15 cellular contexts compared by ENCODE assay signal in the genomic region with DNA sequence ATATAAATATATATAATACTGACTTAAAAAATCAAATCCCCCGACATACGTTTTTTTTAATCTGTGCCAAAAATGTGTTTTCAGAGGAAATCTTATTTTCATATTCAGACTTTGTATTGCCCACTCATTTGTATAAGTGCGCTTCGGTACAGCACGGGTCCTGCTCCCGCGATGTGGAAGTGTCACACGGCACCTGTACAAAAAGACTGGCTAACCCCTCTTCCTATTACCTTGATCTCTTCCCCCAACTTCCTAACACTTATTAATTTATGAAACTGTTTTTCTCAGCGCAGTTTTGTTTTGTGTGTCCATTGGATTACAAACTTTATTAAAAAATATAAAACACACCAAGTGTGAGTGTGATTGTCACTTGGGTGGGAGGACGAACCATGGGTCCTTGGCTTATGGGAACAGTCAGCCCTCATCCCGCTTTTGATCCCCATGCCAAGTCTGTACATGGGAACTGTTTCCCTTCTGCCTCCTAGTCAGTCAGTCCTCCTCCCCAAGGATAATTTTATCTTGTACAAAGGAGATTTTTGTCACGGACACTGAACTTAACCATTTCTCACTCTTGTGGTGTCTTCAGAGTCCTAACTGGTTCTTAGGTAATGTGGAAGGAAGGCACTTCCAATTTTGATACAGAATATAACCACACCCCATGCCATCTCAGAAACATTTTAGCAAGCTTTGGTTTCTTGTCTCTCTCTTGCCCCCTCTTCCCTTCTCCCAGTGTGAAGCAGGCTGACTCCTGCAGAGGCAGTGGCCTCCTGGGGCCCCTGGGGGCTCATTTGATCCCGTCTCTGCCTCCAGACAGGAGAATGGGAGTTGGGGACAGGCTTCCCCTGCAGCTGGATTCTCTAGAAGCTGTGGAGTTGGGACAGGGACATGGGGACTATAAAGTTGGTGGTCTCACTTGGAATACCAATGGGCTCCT. TPM values are rescaled to one million over a fixed set of nuclear protein-coding genes. Genes with fewer than 3 reads are reported as not detected.
DNase-seq lines count a peak whose midpoint lies in the region; ATAC-seq and TF ChIP-seq lines count a peak whose summit lies in the region.
"Had no signal": no experiment of that assay in that cellular context is flagged by ENCODE, and none has a peak within 500 bp of the region (broad histone marks: within the 10 kb centered on the region; RNA-seq: fewer than 3 reads in every experiment).

No MANE protein-coding gene starts in this region.

- DNase-seq in activated naive CD4-positive, alpha-beta T cell treated with anti-CD3 and anti-CD28 coated beads, Interleukin-2, amount 50 U/mL, for 16 hours: no peak
- no peak for DNase-seq in activated naive CD4-positive, alpha-beta T cell treated with anti-CD3 and anti-CD28 coated beads, Interleukin-2, amount 50 U/mL, for 72 hours (ENCODE audit: low spot score in 2 of 2)
- DNase-seq in islet precursor cell (peak; percentile 44), tibial artery (no peak), colonic mucosa (no peak), cerebellum (ENCODE audit: low spot score) (no peak)
- DNase-seq: activated CD4-positive, alpha-beta memory T cell treated with anti-CD3 and anti-CD28 coated beads for 36 hours; activated effector memory CD4-positive, alpha-beta T cell treated with Interleukin-2 at 50 U/mL for 16 hours; KG1; NCI-H2081; stimulated activated naive CD4-positive, alpha-beta T cell treated with Interleukin-2 at 50 U/mL for 16 hours had no signal

- intact Hi-C loops in tibial artery (cut with DNase I; ENCODE audit: low total_unique reads) (loop anchor here (10.0 kb wide), 1 partner anchor 46 kb away; no protein-coding TSS in a partner anchor), colonic mucosa (cut with DNase I) (no loop called here)

- H3K27me3 Mint-ChIP-seq in activated naive CD4-positive, alpha-beta T cell treated with anti-CD3 and anti-CD28 coated beads, Interleukin-2, amount 50 U/mL, for 24 hours: no peaks in the 10 kb centered on the region
- H3K27me3 Mint-ChIP-seq: activated CD4-positive, alpha-beta memory T cell treated with anti-CD3 and anti-CD28 coated beads for 36 hours had no signal

- H3K9me3 Mint-ChIP-seq in activated naive CD4-positive, alpha-beta T cell treated with anti-CD3 and anti-CD28 coated beads, Interleukin-2, amount 50 U/mL, for 24 hours: no peaks in the 10 kb centered on the region
- H3K9me3 Mint-ChIP-seq in activated naive CD4-positive, alpha-beta T cell treated with anti-CD3 and anti-CD28 coated beads, Interleukin-2, amount 50 U/mL, for 72 hours: no peaks in the 10 kb centered on the region
- H3K9me3 Mint-ChIP-seq: activated CD4-positive, alpha-beta memory T cell treated with anti-CD3 and anti-CD28 coated beads for 36 hours; GM23338 had no signal

- H3K27ac ChIP-seq in tibial artery (peak overlapping the region; percentile 24 to 40), colonic mucosa (no peak overlapping the region)

- peaks cover 4% of the 10 kb centered on the region for H3K4me1 Mint-ChIP-seq in activated naive CD4-positive, alpha-beta T cell treated with anti-CD3 and anti-CD28 coated beads, Interleukin-2, amount 50 U/mL, for 24 hours

- H3K27ac Mint-ChIP-seq in activated naive CD4-positive, alpha-beta T cell treated with anti-CD3 and anti-CD28 coated beads, Interleukin-2, amount 50 U/mL, for 24 hours: peak overlapping the region; percentile 30
- H3K27ac Mint-ChIP-seq in activated naive CD4-positive, alpha-beta T cell treated with anti-CD3 and anti-CD28 coated beads, Interleukin-2, amount 50 U/mL, for 72 hours: peak overlapping the region; percentile 77 to 91
- H3K27ac Mint-ChIP-seq: GM23338 had no signal

- no peak overlapping the region for H3K4me3 Mint-ChIP-seq in activated naive CD4-positive, alpha-beta T cell treated with anti-CD3 and anti-CD28 coated beads, Interleukin-2, amount 50 U/mL, for 24 hours
- H3K4me3 Mint-ChIP-seq: activated CD4-positive, alpha-beta memory T cell treated with anti-CD3 and anti-CD28 coated beads for 36 hours; GM23338 had no signal

- no peak for ATAC-seq in activated naive CD4-positive, alpha-beta T cell treated with anti-CD3 and anti-CD28 coated beads, Interleukin-2, amount 50 U/mL, for 72 hours
- ATAC-seq in esophagus mucosa: no peak
- ATAC-seq: GM23338 had no signal

- no peak overlapping the region for H3K9ac ChIP-seq in colonic mucosa (ENCODE audit: low read depth in 2 of 2, low read length in 2 of 2)

- peaks cover 9% of the 10 kb centered on the region for H3K36me3 Mint-ChIP-seq in activated naive CD4-positive, alpha-beta T cell treated with anti-CD3 and anti-CD28 coated beads, Interleukin-2, amount 50 U/mL, for 24 hours
- peaks cover 11 to 13% of the 10 kb centered on the region in 2 donors for H3K36me3 Mint-ChIP-seq in activated naive CD4-positive, alpha-beta T cell treated with anti-CD3 and anti-CD28 coated beads, Interleukin-2, amount 50 U/mL, for 72 hours

- H3K4me1 ChIP-seq in tibial artery (peaks cover 0 to 17% (median 6%) of the 10 kb centered on the region in 4 donors), colonic mucosa (peaks cover 10% of the 10 kb centered on the region)

- no peak overlapping the region for H3K4me3 ChIP-seq in tibial artery
- H3K4me3 ChIP-seq in colonic mucosa: no peak overlapping the region
- H3K4me3 ChIP-seq: GM23338, heart left ventricle had no signal

- H3K36me3 ChIP-seq in tibial artery: peaks cover 91 to 100% (median 96%) of the 10 kb centered on the region in 3 donors
- peaks cover 40% of the 10 kb centered on the region for H3K36me3 ChIP-seq in colonic mucosa

- H3K9me3 ChIP-seq in tibial artery (no peaks in the 10 kb centered on the region), colonic mucosa (no peaks in the 10 kb centered on the region)
- H3K9me3 ChIP-seq: heart left ventricle had no signal

- no peaks in the 10 kb centered on the region for H3K27me3 ChIP-seq in tibial artery
- H3K27me3 ChIP-seq in colonic mucosa: no peaks in the 10 kb centered on the region
- H3K27me3 ChIP-seq: heart left ventricle had no signal

- TF ChIP-seq CTCF in tibial artery (IDR thresholded peaks at IDR 0.05) (no peak), colonic mucosa (IDR thresholded peaks at IDR 0.05) (no peak)

RNA-seq across cellular contexts. Expression of gene ZBTB17, which starts 35.5 kb away (rescaled TPM):
- 10 to 100 TPM; 44.7 to 54.9 TPM for total RNA-seq in activated naive CD4-positive, alpha-beta T cell treated with anti-CD3 and anti-CD28 coated beads, Interleukin-2, amount 50 U/mL, for 72 hours
- total RNA-seq in colonic mucosa (10 to 100 TPM; 24.9 to 36.3 TPM), esophagus mucosa (26.5 TPM), cerebellum (30.9 TPM)
